ENCODE assay signal across 29 cellular contexts in the genomic region with DNA sequence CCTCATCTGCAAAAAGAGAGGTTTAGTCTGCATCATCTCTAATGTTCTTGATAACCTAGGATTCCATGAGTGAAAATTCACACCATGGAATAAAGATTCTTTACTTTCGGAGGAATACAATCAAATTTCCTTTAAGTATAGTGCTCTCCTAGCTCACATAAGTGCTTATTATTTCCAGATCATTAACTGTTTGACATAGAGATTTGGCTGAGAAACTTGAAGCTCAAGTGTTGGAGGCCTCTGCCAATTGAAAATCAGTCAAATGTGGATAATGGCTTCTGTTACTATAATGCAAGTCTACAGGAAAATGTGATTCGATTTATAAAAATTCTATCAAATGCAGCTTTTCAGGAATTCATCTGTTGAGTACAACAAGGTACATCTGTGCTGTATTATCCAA.
DNase-seq lines count a peak whose midpoint lies in the region; TF ChIP-seq lines count a peak whose summit lies in the region.
"Had no signal": no experiment of that assay in that cellular context is flagged by ENCODE, and none has a peak within 500 bp of the region (broad histone marks: within the 10 kb centered on the region; RNA-seq: fewer than 3 reads in every experiment).

No MANE protein-coding gene starts in this region.

- H3K36me3 ChIP-seq in neural cell (ENCODE audit: insufficient read depth, low read length) = no peaks in the 10 kb centered on the region
- H3K36me3 ChIP-seq: BLaER1 treated with 17β-estradiol and CSF1 and Interleukin-3, amounts not matched to agents 10 nM and 100 nM; cardiac muscle cell; tibial nerve had no signal

- no peaks in the 10 kb centered on the region for H3K79me2 ChIP-seq in neural cell (replicated peaks; ENCODE audit: insufficient read depth, low read length)

- peak; percentile 27 for TF ChIP-seq EP300 in neural cell (conservative IDR thresholded peaks at IDR 0.05; ENCODE audit: poor library complexity, severe bottlenecking)

- H3F3A ChIP-seq in neural cell (ENCODE audit: insufficient read depth, low read length, poor library complexity, severe bottlenecking) = no peaks in the 10 kb centered on the region

- no peak overlapping the region for H3K9ac ChIP-seq in neural cell (ENCODE audit: low read length)
- H3K9ac ChIP-seq: BLaER1 treated with 17β-estradiol and CSF1 and Interleukin-3, amounts not matched to agents 10 nM and 100 nM had no signal

- POLR2A ChIA-PET in HEK293T (lab: Yijun Ruan, JAX) = no interaction called here

- no peaks in the 10 kb centered on the region for H3K9me3 ChIP-seq in neural cell (ENCODE audit: low read length)
- H3K9me3 ChIP-seq: BLaER1 treated with 17β-estradiol and CSF1 and Interleukin-3, amounts not matched to agents 10 nM and 100 nM; tibial nerve had no signal

- H2AFZ ChIP-seq in neural cell (ENCODE audit: low read depth, low read length) = no peak overlapping the region
- H2AFZ ChIP-seq: PC-9 had no signal

- H3K4me3 ChIP-seq in neural cell (ENCODE audit: low read length) = no peak overlapping the region
- H3K4me3 ChIP-seq: BLaER1 treated with 17β-estradiol and CSF1 and Interleukin-3, amounts not matched to agents 10 nM and 100 nM; cardiac muscle cell; PC-9; SK-N-MC; tibial nerve had no signal

- no peak for TF ChIP-seq CTCF in neural cell (IDR thresholded peaks at IDR 0.05; ENCODE audit: poor library complexity, severe bottlenecking)

- CTCF ChIA-PET in HEK293T (lab: Yijun Ruan, JAX) = no interaction called here

- TF ChIP-seq RAD21 in neural cell (conservative IDR thresholded peaks at IDR 0.05) = no peak

- peaks cover 3% of the 10 kb centered on the region for H3K27me3 ChIP-seq in neural cell (ENCODE audit: insufficient read depth, low read depth, low read length)
- H3K27me3 ChIP-seq: BLaER1 treated with 17β-estradiol and CSF1 and Interleukin-3, amounts not matched to agents 10 nM and 100 nM; cardiac muscle cell; tibial nerve had no signal

- no peak overlapping the region for H3K4me2 ChIP-seq in neural cell (ENCODE audit: low read length)
- H3K4me2 ChIP-seq: BLaER1 treated with 17β-estradiol and CSF1 and Interleukin-3, amounts not matched to agents 10 nM and 100 nM; PC-9 had no signal

- H3K9me2 ChIP-seq in neural cell (ENCODE audit: insufficient read depth, low read length) = no peaks in the 10 kb centered on the region

- H4K20me1 ChIP-seq in neural cell (ENCODE audit: insufficient read depth) = no peaks in the 10 kb centered on the region
- H4K20me1 ChIP-seq: BLaER1 treated with 17β-estradiol and CSF1 and Interleukin-3, amounts not matched to agents 10 nM and 100 nM had no signal

- DNase-seq in HEK293T (ENCODE audit: extremely low spot score) (peak; percentile 17), NCI-H2107 treated with DMSO at 0.1 percent for 48 hours (lab: John Stamatoyannopoulos, UW; ENCODE audit: unreplicated experiment) (peak; percentile 26), NCI-H69 (lab: John Stamatoyannopoulos, UW) (peak; percentile 82), H4 (ENCODE audit: low spot score) (no peak), C1 segment of cervical spinal cord (lab: John Stamatoyannopoulos, UW) (no peak), epidermal melanocyte (ENCODE audit: insufficient read length, low spot score) (no peak)
- DNase-seq: activated CD4-positive, alpha-beta T cell treated with anti-CD3 and anti-CD28 coated beads, Interleukin-2, amount 50 U/mL, for 4 hours; activated CD8-positive, alpha-beta memory T cell treated with anti-CD3 and anti-CD28 coated beads, Interleukin-2, amount 10 ng/mL, durations not matched to agents 7 days and 5 days; activated gamma-delta T cell treated with Interleukin-2 at 50 U/mL for 16 hours; activated naive CD8-positive, alpha-beta T cell treated with anti-CD3 and anti-CD28 coated beads, Interleukin-2, amount 10 ng/mL, durations not matched to agents 7 days and 5 days; activated T-cell treated with anti-CD3 and anti-CD28 coated beads, Interleukin-2, amount 50 U/mL, for 48 hours; aorta; effector CD4-positive, alpha-beta T cell; hypothalamus; immature natural killer cell; KG1; left colon; mammary epithelial cell; NCI-H1436; NCI-H226; NK-92 treated with Interleukin-12 subunit alpha and Interleukin-12 subunit beta, amount 100 ng/mL, for 24 hours; PC-9; stimulated activated CD4-positive, alpha-beta T cell treated with anti-CD3 and anti-CD28 coated beads, Interleukin-4, amount 100 ng/mL, for 24 hours had no signal

- no peak overlapping the region for H3K27ac ChIP-seq in neural cell (ENCODE audit: low read length)
- H3K27ac ChIP-seq: BLaER1 treated with 17β-estradiol and CSF1 and Interleukin-3, amounts not matched to agents 10 nM and 100 nM; cardiac muscle cell; epithelial cell of prostate; PC-9; SK-N-MC; tibial nerve had no signal

TF ChIP-seq in HEK293T, 16 proteins besides CTCF, POLR2A, EP300 and RAD21:
- TF ChIP-seq TARDBP (IDR thresholded peaks at IDR 0.05) = no peak
- no peak for TF ChIP-seq BHLHE40 (IDR thresholded peaks at IDR 0.05; ENCODE audit: borderline replicate concordance)
- TF ChIP-seq FOXK2 (IDR thresholded peaks at IDR 0.05) = no peak
- TF ChIP-seq SUZ12 (IDR thresholded peaks at IDR 0.05) = no peak
- TF ChIP-seq LEF1 (IDR thresholded peaks at IDR 0.05; ENCODE audit: borderline replicate concordance) = no peak
- no peak for TF ChIP-seq ZNF384 (IDR thresholded peaks at IDR 0.05)
- no peak for TF ChIP-seq FOXA1 (IDR thresholded peaks at IDR 0.05)
- TF ChIP-seq NFRKB (IDR thresholded peaks at IDR 0.05) = no peak
- no peak for TF ChIP-seq HDGF (IDR thresholded peaks at IDR 0.05; ENCODE audit: borderline replicate concordance)
- TF ChIP-seq SP1 (IDR thresholded peaks at IDR 0.05) = no peak
- TF ChIP-seq PKNOX1 (IDR thresholded peaks at IDR 0.05) = no peak
- TF ChIP-seq FOXM1 (IDR thresholded peaks at IDR 0.05; ENCODE audit: borderline replicate concordance) = no peak
- no peak for TF ChIP-seq CTBP1 (IDR thresholded peaks at IDR 0.05; ENCODE audit: borderline replicate concordance)
TF ChIP-seq in HEK293T: peak in this region for 0.

TF ChIP-seq in neural cell, 6 proteins besides CTCF, POLR2A, EP300 and RAD21:
- no peak for TF ChIP-seq TAF1 (IDR thresholded peaks at IDR 0.05; ENCODE audit: low read depth)
- no peak for TF ChIP-seq POLR2AphosphoS5 (IDR thresholded peaks at IDR 0.05)
- TF ChIP-seq EZH2 (IDR thresholded peaks at IDR 0.05; ENCODE audit: borderline replicate concordance, insufficient read depth, low read length, poor library complexity, severe bottlenecking) = no peak
- no peak for TF ChIP-seq MXI1 (conservative IDR thresholded peaks at IDR 0.05; ENCODE audit: poor library complexity, severe bottlenecking)
- no peak for TF ChIP-seq SMC3 (conservative IDR thresholded peaks at IDR 0.05; ENCODE audit: poor library complexity)
- no peak for TF ChIP-seq REST (IDR thresholded peaks at IDR 0.05; ENCODE audit: borderline replicate concordance)

Comparison
In these comparisons a context has a peak if more than half of its experiments do, and no peak if none do; other contexts are left out.
1. DNase-seq: peak in HEK293T (single experiment), NCI-H2107 treated with DMSO at 0.1 percent for 48 hours (single experiment) and NCI-H69 (single experiment); none in H4 (single experiment), C1 segment of cervical spinal cord (0 of 14) and epidermal melanocyte (single experiment).